Comparison of ENCODE assay signal across 8 cellular contexts in genomic region chr20:2104236-2104635, GRCh38. TPM values are rescaled to one million over a fixed set of nuclear protein-coding genes. Genes with fewer than 3 reads are reported as not detected.
DNase-seq lines count a peak whose midpoint lies in the region; ATAC-seq, FAIRE-seq and TF ChIP-seq lines count a peak whose summit lies in the region.

No MANE protein-coding gene starts in this region.

- peak overlapping the region; percentile 97 for H3K9ac ChIP-seq in endothelial cell of umbilical vein (replicated peaks; ENCODE audit: extremely low read depth, insufficient read depth, low read length)

- FAIRE-seq in endothelial cell of umbilical vein (lab: Jason Lieb, UNC), result no peak
- no peak for FAIRE-seq in pancreas (lab: Jason Lieb, UNC)

- WGBS in pancreas, 2 donors, result 38 to 50% methylated on average over 8 of the region's 8 CpGs

- H3K79me2 ChIP-seq in DOHH2 (ENCODE audit: control insufficient read depth, low read length), result peaks cover 74% of the 10 kb centered on the region
- peaks cover 58% of the 10 kb centered on the region for H3K79me2 ChIP-seq in OCI-LY7 (ENCODE audit: insufficient read depth, low read depth, low read length)
- peaks cover 57% of the 10 kb centered on the region for H3K79me2 ChIP-seq in endothelial cell of umbilical vein (ENCODE audit: control insufficient read depth, insufficient read depth, low read length)

- no peaks in the 10 kb centered on the region for H3F3A ChIP-seq in DOHH2 (ENCODE audit: control insufficient read depth, insufficient read depth)

- BruUV-seq in OCI-LY7 (replicated peaks; lab: Mats Ljungman, UMichigan), result TSS peak; percentile 49
- BruUV-seq in endothelial cell of umbilical vein (replicated peaks; lab: Mats Ljungman, UMichigan), result no TSS peak

- H3K9me2 ChIP-seq in DOHH2 (replicated peaks; ENCODE audit: control insufficient read depth, low read length), result no peaks in the 10 kb centered on the region
- H3K9me2 ChIP-seq in OCI-LY7 (ENCODE audit: insufficient read depth, low read length), result no peaks in the 10 kb centered on the region

- no peaks in the 10 kb centered on the region for H3K9me1 ChIP-seq in endothelial cell of umbilical vein (replicated peaks; ENCODE audit: control insufficient read depth, extremely low read depth, insufficient read depth, low read length)

- peak overlapping the region; percentile 83 for H3K4me3 ChIP-seq in DOHH2 (ENCODE audit: low read length)
- peak overlapping the region; percentile 93 for H3K4me3 ChIP-seq in OCI-LY7 (ENCODE audit: low read depth, low read length, poor library complexity, severe bottlenecking)
- peak overlapping the region; percentile 49 to 77 (median 65) for H3K4me3 ChIP-seq in endothelial cell of umbilical vein (replicated peaks in 1 of 3; ENCODE audit: insufficient read depth in 1 of 3, low read depth in 1 of 3, low read length in 3 of 3)
- peak overlapping the region in 3 of 4 donors; percentile 94 to 95 (median 95) for H3K4me3 ChIP-seq in pancreas

- H3K4me2 ChIP-seq in DOHH2 (ENCODE audit: low read length), result peak overlapping the region; percentile 96
- peak overlapping the region; percentile 85 for H3K4me2 ChIP-seq in OCI-LY7 (ENCODE audit: low read length)
- peak overlapping the region; percentile 77 for H3K4me2 ChIP-seq in endothelial cell of umbilical vein (ENCODE audit: insufficient read depth, low read length)

- POLR2A ChIA-PET in OCI-LY7 (lab: Charles Lee), result interaction anchor here (1.4 to 1.9 kb wide), 2 partner anchors 8 to 21 kb away, joined by 5 to 7 read pairs; no protein-coding TSS in a partner anchor
- POLR2A ChIA-PET in endothelial cell of umbilical vein (lab: Charles Lee), result no interaction called here

- DNase-seq in OCI-LY7 (ENCODE audit: low spot score), result no peak
- no peak for DNase-seq in endothelial cell of umbilical vein (ENCODE audit: low read depth, low spot score)
- no peak for DNase-seq in pancreas
- DNase-seq in stimulated activated naive CD4-positive, alpha-beta T cell treated with Interleukin-2 at 50 U/mL for 16 hours (lab: John Stamatoyannopoulos, UW), result no peak
- DNase-seq in mesenteric fat pad (ENCODE audit: low spot score), result no peak
- no peak for DNase-seq in GM19238 (ENCODE audit: insufficient read length, low spot score)

- TF ChIP-seq CTCF in DOHH2 (IDR thresholded peaks at IDR 0.05; ENCODE audit: low read depth, low read length, poor library complexity, severe bottlenecking) (no peak), OCI-LY7 (conservative IDR thresholded peaks at IDR 0.05; ENCODE audit: low read length) (no peak), endothelial cell of umbilical vein (IDR thresholded peaks at IDR 0.05; ENCODE audit: extremely low read depth in 1 of 2, insufficient read depth in 1 of 2, low read depth in 1 of 2, low read length in 2 of 2) (no peak), pancreas (IDR thresholded peaks at IDR 0.05) (no peak)

- CTCF ChIA-PET in OCI-LY7 (lab: Charles Lee; ENCODE audit: unreplicated experiment) (interaction anchor here (1.1 kb wide), 1 partner anchor 10 kb away, joined by 3 read pairs; no protein-coding TSS in a partner anchor), endothelial cell of umbilical vein (lab: Charles Lee) (interaction anchor here (1.5 to 2.3 kb wide), 6 partner anchors 11 to 139 kb away, joined by 4 to 14 read pairs (median 8); no protein-coding TSS in a partner anchor)

- no peaks in the 10 kb centered on the region for H3K27me3 ChIP-seq in DOHH2 (ENCODE audit: control insufficient read depth, low read length)
- no peaks in the 10 kb centered on the region for H3K27me3 ChIP-seq in endothelial cell of umbilical vein (ENCODE audit: control insufficient read depth in 2 of 2, insufficient read depth in 2 of 2, low read length in 2 of 2)
- no peaks in the 10 kb centered on the region for H3K27me3 ChIP-seq in pancreas

- H3K36me3 ChIP-seq in DOHH2 (ENCODE audit: control insufficient read depth, low read length) (peaks cover 63% of the 10 kb centered on the region), OCI-LY7 (ENCODE audit: insufficient read depth, low read length) (peaks cover 48% of the 10 kb centered on the region), endothelial cell of umbilical vein (ENCODE audit: control insufficient read depth in 2 of 2, extremely low read depth in 1 of 2, insufficient read depth in 2 of 2, low read length in 2 of 2) (peaks cover 2 to 3% of the 10 kb centered on the region in 2 experiments), pancreas (no peaks in the 10 kb centered on the region)

- dilution Hi-C loops in endothelial cell of umbilical vein (cut with MboI; ENCODE audit: extremely low pct_ligation_motif_present, low sequenced_read_pairs), result no loop called here

- H2AFZ ChIP-seq in OCI-LY7 (ENCODE audit: low read length) (no peak overlapping the region), endothelial cell of umbilical vein (ENCODE audit: low read depth, low read length) (no peak overlapping the region)

- H4K20me1 ChIP-seq in DOHH2 (ENCODE audit: control insufficient read depth, insufficient read depth, low read depth, low read length) (peaks cover 27% of the 10 kb centered on the region), OCI-LY7 (ENCODE audit: insufficient read depth, low read length) (peaks cover 27% of the 10 kb centered on the region), endothelial cell of umbilical vein (replicated peaks; ENCODE audit: control insufficient read depth, extremely low read depth, insufficient read depth, low read length) (peaks cover 8% of the 10 kb centered on the region)

- ATAC-seq in pancreas (no peak), GM21447 (IDR thresholded peaks at IDR 0.05; ENCODE audit: unreplicated experiment) (no peak)

- H3K9me3 ChIP-seq in DOHH2 (ENCODE audit: control insufficient read depth, insufficient read depth, low read length) (no peaks in the 10 kb centered on the region), OCI-LY7 (ENCODE audit: low read length) (no peaks in the 10 kb centered on the region), endothelial cell of umbilical vein (replicated peaks; ENCODE audit: control insufficient read depth, insufficient read depth, low read length) (no peaks in the 10 kb centered on the region), pancreas (no peaks in the 10 kb centered on the region)

- H3K27ac ChIP-seq in DOHH2 (ENCODE audit: low read depth, low read length) (no peak overlapping the region), OCI-LY7 (ENCODE audit: low read depth, low read length, poor library complexity, severe bottlenecking) (peak overlapping the region; percentile 85), endothelial cell of umbilical vein (ENCODE audit: insufficient read depth, low read depth, low read length) (no peak overlapping the region), pancreas (no peak overlapping the region)

- no peak for TF ChIP-seq POLR2A in endothelial cell of umbilical vein (IDR thresholded peaks at IDR 0.05; ENCODE audit: low read depth, low read length)

- H3K4me1 ChIP-seq in DOHH2 (ENCODE audit: control insufficient read depth, low read length), result peaks cover 34% of the 10 kb centered on the region
- peaks cover 26% of the 10 kb centered on the region for H3K4me1 ChIP-seq in OCI-LY7 (ENCODE audit: insufficient read depth, low read length, poor library complexity, severe bottlenecking)
- H3K4me1 ChIP-seq in endothelial cell of umbilical vein (ENCODE audit: control insufficient read depth, extremely low read depth, insufficient read depth, low read length), result peaks cover 23% of the 10 kb centered on the region
- H3K4me1 ChIP-seq in pancreas, result peaks cover 8 to 30% (median 17%) of the 10 kb centered on the region in 3 donors

- intact Hi-C loops in OCI-LY7 (cut with micrococcal nuclease; ENCODE audit: unreplicated experiment) (loop anchor here (5.0 kb wide), 6 partner anchors 68 to 548 kb away; partner anchors contain the start of genes NOP56, SIRPA and SNRPB), endothelial cell of umbilical vein (cut with micrococcal nuclease) (loop anchor here (5.0 to 10.0 kb wide), 6 partner anchors 68 to 551 kb away; partner anchors contain the start of genes NOP56 and SIRPA), pancreas (cut with DNase I) (no loop called here)

TF ChIP-seq in endothelial cell of umbilical vein, 7 proteins besides CTCF, POLR2A, EP300 and RAD21:
- TF ChIP-seq MAX (IDR thresholded peaks at IDR 0.05; ENCODE audit: insufficient read depth, insufficient read length) (no peak), JUN (IDR thresholded peaks at IDR 0.05; ENCODE audit: borderline replicate concordance, insufficient read depth, insufficient read length, low read depth) (no peak), GATA2 (IDR thresholded peaks at IDR 0.05; ENCODE audit: insufficient read depth, insufficient read length, low read depth, low read length) (no peak), POLR2AphosphoS5 (IDR thresholded peaks at IDR 0.05; ENCODE audit: insufficient read depth, low read depth, low read length) (no peak), MYC (IDR thresholded peaks at IDR 0.05; ENCODE audit: low read depth, low read length) (no peak), EZH2 (IDR thresholded peaks at IDR 0.05; ENCODE audit: borderline replicate concordance, low read depth, low read length, severe bottlenecking) (no peak), FOS (IDR thresholded peaks at IDR 0.05; ENCODE audit: borderline replicate concordance, insufficient read depth, low read length) (no peak)
TF ChIP-seq in endothelial cell of umbilical vein: peak in this region for 0.

RNA-seq across cellular contexts. Expression of gene STK35, which starts 2.6 kb away (rescaled TPM):
- 18.7 and 22.3 TPM in 2 replicates for total RNA-seq in OCI-LY7 (2014; rRNA removed; shearing (Covaris generic))
- total RNA-seq in OCI-LY7 (2022) (21.4 and 24.1 TPM in 2 replicates), endothelial cell of umbilical vein (17.5 TPM in 2 replicates), pancreas (10 to 100 TPM in 1 of 6 donors, 1 to 10 TPM in 5; 5.0 to 10.7 (median 6.1) TPM), mesenteric fat pad (22.0 TPM)
- polyA plus RNA-seq in endothelial cell of umbilical vein (9.9 and 10.2 TPM in 2 replicates), pancreas (1 to 10 TPM; 3.5 to 4.6 TPM)
- polyA plus RNA-seq in endothelial cell of umbilical vein (2011; cell fraction: cytosol; rRNA removed), result 9.4 and 9.6 TPM in 2 replicates
- 15.2 and 15.6 TPM in 2 replicates for polyA plus RNA-seq in endothelial cell of umbilical vein (2011; cell fraction: nucleus; rRNA removed)
- polyA plus RNA-seq in endothelial cell of umbilical vein (2012), result 7.8 and 8.7 TPM in 2 replicates
- polyA minus RNA-seq in endothelial cell of umbilical vein, result 16.0 and 18.0 TPM in 2 replicates
- 9.1 TPM for polyA minus RNA-seq in endothelial cell of umbilical vein (2011; cell fraction: cytosol; rRNA and poly(A)+ RNA removed)
- 9.8 and 10.7 TPM in 2 replicates for polyA minus RNA-seq in endothelial cell of umbilical vein (2011; cell fraction: nucleus; rRNA and poly(A)+ RNA removed)

Comparison
In these comparisons a context has a peak if more than half of its experiments do, and no peak if none do; other contexts are left out.
1. intact Hi-C loops: an anchor here in OCI-LY7 (5.0 kb wide) and endothelial cell of umbilical vein (5.0 to 10.0 kb wide); none called in pancreas.